ENCODE assay signal across 22 cellular contexts in the genomic region with DNA sequence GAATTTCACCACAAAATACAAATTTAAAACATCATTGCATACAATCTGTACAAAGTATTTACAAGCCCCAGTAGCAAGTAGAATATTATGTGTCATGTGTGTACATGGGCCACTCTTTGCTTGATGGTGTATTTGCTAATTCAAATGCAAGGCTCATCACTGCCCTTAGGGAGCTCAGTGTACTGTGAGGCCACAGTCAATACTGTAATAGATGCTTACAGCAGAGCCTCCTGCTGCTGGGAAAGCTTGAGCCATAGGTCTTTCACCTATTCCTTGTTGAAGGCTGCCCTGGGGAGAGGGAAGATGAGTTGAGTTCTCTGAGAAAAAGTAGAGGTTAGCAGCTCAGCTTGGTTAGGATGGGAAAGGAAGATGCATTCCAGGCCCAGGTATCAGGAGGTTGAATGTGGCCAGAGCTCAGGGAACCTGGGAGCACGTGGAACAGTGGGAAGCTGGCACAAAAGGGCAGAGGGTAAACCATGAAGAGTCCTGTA.
"Had no signal": no experiment of that assay in that cellular context is flagged by ENCODE, and none has a peak within 500 bp of the region (broad histone marks: within the 10 kb centered on the region; RNA-seq: fewer than 3 reads in every experiment).

No MANE protein-coding gene starts in this region.

- H3K36me3 ChIP-seq: esophagus squamous epithelium, right lobe of liver, thoracic aorta, uterus had no signal

- H3K4me1 ChIP-seq: body of pancreas, esophagus squamous epithelium, right lobe of liver, uterus had no signal

- H3K27me3 ChIP-seq: body of pancreas, esophagus squamous epithelium, right lobe of liver, uterus had no signal

- ATAC-seq: activated naive CD4-positive, alpha-beta T cell treated with anti-CD3 and anti-CD28 coated beads, Interleukin-2, amount 50 U/mL, for 72 hours; activated T-cell treated with anti-CD3 and anti-CD28 coated beads, Interleukin-2, amount 50 U/mL, for 72 hours; body of pancreas; left colon; naive thymus-derived CD4-positive, alpha-beta T cell; right lobe of liver; stimulated activated effector memory CD8-positive, alpha-beta T cell treated with anti-CD3 and anti-CD28 coated beads, Interleukin-12 subunit alpha, Interleukin-12 subunit beta, amount 100 ng/mL, for 72 hours had no signal

- H3K27ac ChIP-seq: body of pancreas, epithelial cell of prostate, esophagus squamous epithelium, right lobe of liver, thoracic aorta, uterus had no signal

- DNase-seq: activated CD4-positive, alpha-beta T cell treated with anti-CD3 and anti-CD28 coated beads for 4 hours; activated CD4-positive, alpha-beta T cell treated with anti-CD3 and anti-CD28 coated beads, Interleukin-2, amount 50 U/mL, for 4 hours; activated naive CD4-positive, alpha-beta T cell; activated T-cell treated with anti-CD3 and anti-CD28 coated beads for 4 hours; activated T-cell treated with anti-CD3 and anti-CD28 coated beads, Interleukin-2, amount 50 U/mL, for 72 hours; body of pancreas; dermis blood vessel endothelial cell; effector CD4-positive, alpha-beta T cell; esophagus squamous epithelium; foreskin melanocyte; kidney; left colon; midbrain; naive thymus-derived CD4-positive, alpha-beta T cell; right lobe of liver; stimulated activated CD4-positive, alpha-beta T cell treated with anti-CD3 and anti-CD28 coated beads, Interleukin-4, amount 100 ng/mL, for 1 hour; T-helper 1 cell; uterus had no signal

- H3K4me3 ChIP-seq: body of pancreas, esophagus squamous epithelium, right lobe of liver, thoracic aorta, uterus had no signal

- H3K9me3 ChIP-seq: body of pancreas, esophagus squamous epithelium, right lobe of liver, uterus had no signal
